Comparison of ENCODE assay signal across 13 cellular contexts in the genomic region with DNA sequence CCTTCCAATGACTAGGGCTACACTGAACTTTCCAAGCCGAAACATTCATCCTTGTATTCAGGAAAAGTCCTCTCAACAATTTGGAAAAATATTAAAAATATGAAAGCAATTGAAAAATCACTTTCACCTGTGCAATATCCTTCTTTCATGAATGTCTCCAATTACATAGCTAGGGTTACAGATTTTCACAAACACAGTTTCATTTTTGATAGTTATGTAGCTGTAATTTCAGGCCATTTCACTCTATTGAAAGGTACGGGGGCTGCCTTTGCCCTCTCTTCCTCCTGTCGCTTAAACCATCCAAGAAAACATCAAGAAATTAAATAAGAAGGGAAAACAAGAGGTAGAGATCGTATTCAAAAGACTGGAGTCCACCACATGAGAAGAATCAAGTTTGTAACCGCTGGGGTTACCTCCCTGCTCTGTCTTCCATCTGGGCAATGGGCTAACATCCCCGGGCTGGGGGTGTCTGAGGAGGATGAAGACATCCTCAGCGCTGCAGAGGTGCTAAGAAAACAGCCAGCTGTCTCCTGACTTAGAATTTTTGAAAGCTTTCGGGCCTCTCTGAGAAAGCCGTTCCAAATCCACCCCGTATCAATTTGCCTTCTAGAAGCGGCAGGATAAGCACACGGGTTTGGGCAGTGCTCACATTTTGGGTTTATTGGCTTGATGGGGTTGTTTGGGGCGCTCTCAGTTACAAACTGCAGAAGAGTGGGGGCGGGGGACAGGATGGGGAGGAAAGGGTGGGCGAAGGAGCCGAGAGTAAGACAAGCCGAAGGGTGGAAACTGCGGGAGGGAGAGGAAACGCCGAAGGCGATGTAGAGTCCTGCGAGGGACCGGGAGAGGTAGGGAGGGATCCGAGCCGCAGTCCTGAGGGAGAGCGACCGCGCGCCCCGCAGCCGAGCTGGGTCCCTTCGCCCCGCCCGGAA. TPM values are rescaled to one million over a fixed set of nuclear protein-coding genes. Genes with fewer than 3 reads are reported as not detected.
DNase-seq lines count a peak whose midpoint lies in the region; ATAC-seq, FAIRE-seq and TF ChIP-seq lines count a peak whose summit lies in the region.
"Had no signal": no experiment of that assay in that cellular context is flagged by ENCODE, and none has a peak within 500 bp of the region (broad histone marks: within the 10 kb centered on the region; RNA-seq: fewer than 3 reads in every experiment).

No MANE protein-coding gene starts in this region.

- no peak overlapping the region for H3K4me3 Mint-ChIP-seq in astrocyte (ENCODE audit: unreplicated experiment)
- peak overlapping the region; percentile 50 for H3K4me3 Mint-ChIP-seq in memory B cell
- H3K4me3 Mint-ChIP-seq: natural killer cell treated with Interleukin-12 subunit alpha and Interleukin-12 subunit beta and Interleukin-15 and Interleukin-18, amount 100 ng/mL, for 72 hours had no signal

- peaks cover 10% of the 10 kb centered on the region for H3K9me3 Mint-ChIP-seq in astrocyte (ENCODE audit: unreplicated experiment)
- no peaks in the 10 kb centered on the region for H3K9me3 Mint-ChIP-seq in memory B cell
- H3K9me3 Mint-ChIP-seq: natural killer cell treated with Interleukin-12 subunit alpha and Interleukin-12 subunit beta and Interleukin-15 and Interleukin-18, amount 100 ng/mL, for 72 hours had no signal

- ATAC-seq in right cardiac atrium (peak in 1 of 2 donors; percentile 17), Right ventricle myocardium inferior (no peak), memory B cell (ENCODE audit: low read depth) (no peak), upper lobe of right lung (peak; percentile 5), GM21423 (IDR thresholded peaks at IDR 0.05; ENCODE audit: unreplicated experiment) (no peak), omental fat pad (ENCODE audit: low FRiP score) (no peak)

- H3K36me3 ChIP-seq in astrocyte (ENCODE audit: insufficient read depth, low read length) (no peaks in the 10 kb centered on the region), upper lobe of right lung (no peaks in the 10 kb centered on the region)

- DNase-seq in right cardiac atrium (no peak), Right ventricle myocardium inferior (ENCODE audit: missing footprints) (no peak), astrocyte (ENCODE audit: low read depth) (no peak), memory B cell (ENCODE audit: low spot score in 2 of 2) (no peak), upper lobe of right lung (no peak), NCI-H524 treated with DMSO at 0.1 percent for 48 hours (lab: John Stamatoyannopoulos, UW) (no peak), omental fat pad (ENCODE audit: low spot score) (no peak)
- DNase-seq: cortex of kidney had no signal

- H3K4me1 Mint-ChIP-seq in astrocyte (ENCODE audit: low read depth, unreplicated experiment) (no peaks in the 10 kb centered on the region), memory B cell (peaks cover 3% of the 10 kb centered on the region)

- H3K9me3 ChIP-seq in right cardiac atrium (ENCODE audit: control insufficient read depth, low read length), result no peaks in the 10 kb centered on the region
- peaks cover 2% of the 10 kb centered on the region for H3K9me3 ChIP-seq in astrocyte (ENCODE audit: insufficient read depth, low read depth, low read length)
- H3K9me3 ChIP-seq in upper lobe of right lung, result no peaks in the 10 kb centered on the region

- no peak for FAIRE-seq in astrocyte (lab: Jason Lieb, UNC)
- FAIRE-seq: GM12892 had no signal

- H3K4me2 ChIP-seq in astrocyte (ENCODE audit: low read length), result peak overlapping the region; percentile 69

- intact Hi-C loops in right cardiac atrium (cut with DNase I), result loop anchor here in 1 of 4 donors (10.0 kb wide), 1 partner anchor 478 kb away; no protein-coding TSS in a partner anchor
- intact Hi-C loops in Right ventricle myocardium inferior (cut with DNase I), result no loop called here
- intact Hi-C loops in upper lobe of right lung (cut with DNase I), result no loop called here

- H3K4me3 ChIP-seq in right cardiac atrium (ENCODE audit: low read length), result peak overlapping the region; percentile 33
- no peak overlapping the region for H3K4me3 ChIP-seq in astrocyte (ENCODE audit: insufficient read depth, low read depth, low read length)
- no peak overlapping the region for H3K4me3 ChIP-seq in upper lobe of right lung

- H3K27me3 Mint-ChIP-seq in astrocyte (ENCODE audit: low read depth, unreplicated experiment), result peaks cover 86% of the 10 kb centered on the region
- peaks cover 27% of the 10 kb centered on the region for H3K27me3 Mint-ChIP-seq in memory B cell

- H3K27ac ChIP-seq in right cardiac atrium (ENCODE audit: low read length), result no peak overlapping the region
- no peak overlapping the region for H3K27ac ChIP-seq in astrocyte (ENCODE audit: low read depth, low read length)
- no peak overlapping the region for H3K27ac ChIP-seq in upper lobe of right lung

- H3K27me3 ChIP-seq in right cardiac atrium (ENCODE audit: control insufficient read depth, insufficient read depth) (peaks cover 5% of the 10 kb centered on the region), astrocyte (ENCODE audit: insufficient read depth, low read length) (peaks cover 92% of the 10 kb centered on the region), upper lobe of right lung (peaks cover 100% of the 10 kb centered on the region)

- no peak overlapping the region for H2AFZ ChIP-seq in astrocyte (ENCODE audit: low read depth, low read length)

- 4% methylated on average over 34 of the region's 34 CpGs for WGBS in right cardiac atrium

- H3K36me3 Mint-ChIP-seq in astrocyte (ENCODE audit: low read depth, unreplicated experiment) (peaks cover 3% of the 10 kb centered on the region), memory B cell (no peaks in the 10 kb centered on the region)

- H4K20me1 ChIP-seq in astrocyte (ENCODE audit: insufficient read depth, low read length), result peaks cover 4% of the 10 kb centered on the region

- H3K79me2 ChIP-seq in astrocyte (ENCODE audit: insufficient read depth, low read length), result no peaks in the 10 kb centered on the region

- no peak overlapping the region for H3K9ac ChIP-seq in astrocyte (ENCODE audit: low read length)

- TF ChIP-seq CTCF in astrocyte (IDR thresholded peaks at IDR 0.05; ENCODE audit: insufficient read depth, low read depth, low read length), result no peak
- no peak for TF ChIP-seq CTCF in upper lobe of right lung (IDR thresholded peaks at IDR 0.05)
- TF ChIP-seq CTCF in omental fat pad (IDR thresholded peaks at IDR 0.05), result no peak

- H3K4me1 ChIP-seq in right cardiac atrium (ENCODE audit: control insufficient read depth, insufficient read depth, low read length) (no peaks in the 10 kb centered on the region), astrocyte (ENCODE audit: insufficient read depth, low read length) (peaks cover 3% of the 10 kb centered on the region), upper lobe of right lung (peaks cover 26% of the 10 kb centered on the region)

- H3K27ac Mint-ChIP-seq in astrocyte (ENCODE audit: unreplicated experiment) (no peak overlapping the region), memory B cell (no peak overlapping the region)
- H3K27ac Mint-ChIP-seq: natural killer cell treated with Interleukin-12 subunit alpha and Interleukin-12 subunit beta and Interleukin-15 and Interleukin-18, amount 100 ng/mL, for 72 hours had no signal

RNA-seq across cellular contexts. Expression of gene VAX1, which starts 24.3 kb away (rescaled TPM):
- total RNA-seq in right cardiac atrium (not detected), Right ventricle myocardium inferior (not detected), astrocyte (0.34 and 0.62 TPM in 2 replicates), upper lobe of right lung (not detected), omental fat pad (not detected)
- not detected for polyA plus RNA-seq in right cardiac atrium
- total RNA-seq: LHCN-M2; natural killer cell treated with Interleukin-12 subunit alpha and Interleukin-12 subunit beta and Interleukin-15 and Interleukin-18, amount 100 ng/mL, for 72 hours had no signal

RNA-seq across cellular contexts. Expression of gene KCNK18, which starts 34.9 kb away (rescaled TPM):
- not detected for total RNA-seq in right cardiac atrium
- not detected for polyA plus RNA-seq in right cardiac atrium
- not detected for total RNA-seq in Right ventricle myocardium inferior
- not detected in 2 replicates for total RNA-seq in astrocyte
- total RNA-seq in upper lobe of right lung, result not detected
- not detected for total RNA-seq in omental fat pad
- total RNA-seq: LHCN-M2; natural killer cell treated with Interleukin-12 subunit alpha and Interleukin-12 subunit beta and Interleukin-15 and Interleukin-18, amount 100 ng/mL, for 72 hours; temporal lobe had no signal
